Comparison of ENCODE assay signal across 17 cellular contexts in genomic region chr7:25624837-25625236, GRCh38.
DNase-seq lines count a peak whose midpoint lies in the region; ATAC-seq and TF ChIP-seq lines count a peak whose summit lies in the region.
"Had no signal": no experiment of that assay in that cellular context is flagged by ENCODE, and none has a peak within 500 bp of the region (broad histone marks: within the 10 kb centered on the region; RNA-seq: fewer than 3 reads in every experiment).

No MANE protein-coding gene starts in this region.

- peaks cover 50% of the 10 kb centered on the region for H3K4me1 Mint-ChIP-seq in activated B cell treated with CpG ODN at 0.5 μM for 24 hours
- peaks cover 62% of the 10 kb centered on the region for H3K4me1 Mint-ChIP-seq in nephron progenitor cell
- H3K4me1 Mint-ChIP-seq in progenitor cell of endocrine pancreas (ENCODE audit: low read depth) = peaks cover 5% of the 10 kb centered on the region

- H3K4me1 ChIP-seq in heart right ventricle (peaks cover 0 to 48% (median 21%) of the 10 kb centered on the region in 9 donors), transverse colon (no peaks in the 10 kb centered on the region)
- H3K4me1 ChIP-seq: right lobe of liver had no signal

- H3K36me3 ChIP-seq in heart right ventricle (no peaks in the 10 kb centered on the region), transverse colon (no peaks in the 10 kb centered on the region)
- H3K36me3 ChIP-seq: right lobe of liver had no signal

- H3K9me3 Mint-ChIP-seq in activated B cell treated with CpG ODN at 0.5 μM for 24 hours = no peaks in the 10 kb centered on the region
- peaks cover 9% of the 10 kb centered on the region for H3K9me3 Mint-ChIP-seq in nephron progenitor cell
- no peaks in the 10 kb centered on the region for H3K9me3 Mint-ChIP-seq in progenitor cell of endocrine pancreas (ENCODE audit: low read depth)
- H3K9me3 Mint-ChIP-seq: H9 had no signal

- intact Hi-C loops in activated B cell treated with CpG ODN at 0.5 μM for 24 hours (cut with micrococcal nuclease) (loop anchor here (10.0 kb wide), 1 partner anchor 130 kb away; no protein-coding TSS in a partner anchor), heart right ventricle (cut with DNase I) (loop anchor here in 3 of 10 donors (5.0 kb wide), 3 partner anchors 37 to 227 kb away; no protein-coding TSS in a partner anchor), transverse colon (cut with DNase I; ENCODE audit: low total_unique reads) (no loop called here)

- H3K27me3 Mint-ChIP-seq in activated B cell treated with CpG ODN at 0.5 μM for 24 hours (no peaks in the 10 kb centered on the region), nephron progenitor cell (ENCODE audit: low read depth, poor library complexity) (no peaks in the 10 kb centered on the region), progenitor cell of endocrine pancreas (peaks cover 2% of the 10 kb centered on the region)

- H3K27ac ChIP-seq in heart right ventricle = peak overlapping the region; percentile 22 to 83 (median 56)
- H3K27ac ChIP-seq in transverse colon = peak overlapping the region; percentile 21 to 42 (median 30)
- H3K27ac ChIP-seq: right lobe of liver, SK-N-MC had no signal

- no peak for TF ChIP-seq EP300 in transverse colon (IDR thresholded peaks at IDR 0.05; ENCODE audit: low read depth)

- H3K4me3 Mint-ChIP-seq in activated B cell treated with CpG ODN at 0.5 μM for 24 hours = peak overlapping the region; percentile 59
- no peak overlapping the region for H3K4me3 Mint-ChIP-seq in nephron progenitor cell
- H3K4me3 Mint-ChIP-seq in progenitor cell of endocrine pancreas (ENCODE audit: low read depth) = no peak overlapping the region
- H3K4me3 Mint-ChIP-seq: H9 had no signal

- in situ Hi-C loops in transverse colon (cut with MboI; ENCODE audit: low pct_ligation_motif_present in 1 of 4, low pct_unique_long_range_greater_than_20kb in 1 of 4, low sequenced_read_pairs in 3 of 4) = no loop called here

- TF ChIP-seq CTCF in activated B cell treated with CpG ODN at 0.5 μM for 24 hours (IDR thresholded peaks at IDR 0.05) = no peak
- TF ChIP-seq CTCF in heart right ventricle (IDR thresholded peaks at IDR 0.05) = no peak
- no peak for TF ChIP-seq CTCF in nephron progenitor cell (IDR thresholded peaks at IDR 0.05)
- no peak for TF ChIP-seq CTCF in transverse colon (IDR thresholded peaks at IDR 0.05)
- TF ChIP-seq CTCF in GM10248 (IDR thresholded peaks at IDR 0.05; ENCODE audit: control extremely low read depth, extremely low read depth, low read depth, missing control alignments) = no peak
- TF ChIP-seq CTCF in progenitor cell of endocrine pancreas (IDR thresholded peaks at IDR 0.05; ENCODE audit: unreplicated experiment) = no peak

- 56 to 60% methylated on average over 8 of the region's 8 CpGs for WGBS in heart right ventricle, 2 donors
- WGBS in transverse colon (ENCODE audit: low coverage in 1 of 2), 2 donors = 68% methylated on average over 8 of the region's 8 CpGs; no CpG with 5 or more reads in 1 of the 2 donors

- POLR2A ChIA-PET in activated B cell treated with CpG ODN at 0.5 μM for 24 hours (lab: Charles Lee) = no interaction called here
- POLR2A ChIA-PET in GM10248 (lab: Yijun Ruan, JAX) = no interaction called here

- H3K27ac Mint-ChIP-seq in activated B cell treated with CpG ODN at 0.5 μM for 24 hours = peak overlapping the region; percentile 50
- peak overlapping the region; percentile 89 for H3K27ac Mint-ChIP-seq in nephron progenitor cell
- H3K27ac Mint-ChIP-seq in progenitor cell of endocrine pancreas = no peak overlapping the region
- H3K27ac Mint-ChIP-seq: H9 had no signal

- H3K27me3 ChIP-seq in heart right ventricle = no peaks in the 10 kb centered on the region
- no peaks in the 10 kb centered on the region for H3K27me3 ChIP-seq in transverse colon
- H3K27me3 ChIP-seq: right lobe of liver had no signal

- no peaks in the 10 kb centered on the region for H3K36me3 Mint-ChIP-seq in activated B cell treated with CpG ODN at 0.5 μM for 24 hours (ENCODE audit: low read depth)
- peaks cover 7% of the 10 kb centered on the region for H3K36me3 Mint-ChIP-seq in nephron progenitor cell (ENCODE audit: low read depth)
- H3K36me3 Mint-ChIP-seq in progenitor cell of endocrine pancreas (ENCODE audit: insufficient read depth) = no peaks in the 10 kb centered on the region

- TF ChIP-seq POLR2A in transverse colon (IDR thresholded peaks at IDR 0.05) = no peak

- H3K9me3 ChIP-seq in heart right ventricle = no peaks in the 10 kb centered on the region
- no peaks in the 10 kb centered on the region for H3K9me3 ChIP-seq in transverse colon
- H3K9me3 ChIP-seq: right lobe of liver had no signal

- CTCF ChIA-PET in activated B cell treated with CpG ODN at 0.5 μM for 24 hours (lab: Charles Lee) = interaction anchor here (1.3 kb wide), 1 partner anchor 14 kb away, joined by 3 read pairs; no protein-coding TSS in a partner anchor
- CTCF ChIA-PET in GM10248 (lab: Yijun Ruan, JAX) = no interaction called here

- H3K4me3 ChIP-seq in heart right ventricle (no peak overlapping the region), transverse colon (no peak overlapping the region)
- H3K4me3 ChIP-seq: K562, right lobe of liver, SK-N-MC had no signal

- no peak for ATAC-seq in activated B cell treated with CpG ODN at 0.5 μM for 24 hours (ENCODE audit: low read depth)
- ATAC-seq in heart right ventricle = peak; percentile 81 to 93 (median 90)
- ATAC-seq: K562 had no signal

- no peak for DNase-seq in activated B cell treated with CpG ODN at 0.5 μM for 24 hours
- DNase-seq in heart right ventricle = peak; percentile 34 to 76
- no peak for DNase-seq in nephron progenitor cell
- no peak for DNase-seq in transverse colon
- no peak for DNase-seq in GM10248 (ENCODE audit: extremely low spot score)
- no peak for DNase-seq in NOMO-1 treated with DMSO at 0.1 percent for 48 hours (lab: John Stamatoyannopoulos, UW; ENCODE audit: unreplicated experiment)
- DNase-seq in mesenteric fat pad (ENCODE audit: low spot score) = no peak
- DNase-seq in progenitor cell of endocrine pancreas (ENCODE audit: low spot score, unreplicated experiment) = no peak
- DNase-seq: activated effector memory CD4-positive, alpha-beta T cell treated with anti-CD3 and anti-CD28 coated beads, Interleukin-2, amount 50 U/mL, for 16 hours; DMS 273 treated with DMSO at 0.1 percent for 48 hours; H9; NCI-H1417 treated with DMSO at 0.1 percent for 48 hours; NCI-H345; right lobe of liver; stimulated activated CD4-positive, alpha-beta T cell treated with anti-CD3 and anti-CD28 coated beads, Interleukin-4, amount 100 ng/mL, for 24 hours had no signal

Comparison
In these comparisons a context has a peak if more than half of its experiments do, and no peak if none do; other contexts are left out.
1. DNase-seq: peak in heart right ventricle (2 of 2); none in activated B cell treated with CpG ODN at 0.5 μM for 24 hours (single experiment), nephron progenitor cell (single experiment), transverse colon (single experiment), GM10248 (single experiment), NOMO-1 treated with DMSO at 0.1 percent for 48 hours (single experiment), mesenteric fat pad (single experiment) and progenitor cell of endocrine pancreas (single experiment).